In genomic region chr10:119595134-119595714, GRCh38 we compare ENCODE assay signal across 8 cellular contexts. TPM values are rescaled to one million over a fixed set of nuclear protein-coding genes. Genes with fewer than 3 reads are reported as not detected.
DNase-seq lines count a peak whose midpoint lies in the region; ATAC-seq and TF ChIP-seq lines count a peak whose summit lies in the region.

No MANE protein-coding gene starts in this region.

- peak overlapping the region; percentile 97 for H3K56ac ChIP-seq in mesendoderm (ENCODE audit: low read length)

- H3K79me1 ChIP-seq in mesendoderm (ENCODE audit: low read length) = no peaks in the 10 kb centered on the region

- peak overlapping the region; percentile 97 for H3K18ac ChIP-seq in mesendoderm (ENCODE audit: low read length)

- peak overlapping the region; percentile 72 to 99 (median 97) for H3K27ac Mint-ChIP-seq in brain

- H4K5ac ChIP-seq in mesendoderm (ENCODE audit: low read length) = no peak overlapping the region

- H3K27me3 Mint-ChIP-seq in brain = peaks cover 12% of the 10 kb centered on the region

- peaks cover 0 to 5% (median 0%) of the 10 kb centered on the region in 5 experiments for H3K9me3 Mint-ChIP-seq in brain

- H3K9me3 ChIP-seq in HUES6 (ENCODE audit: control insufficient read depth, insufficient read depth, low read depth, low read length) = peaks cover 7% of the 10 kb centered on the region; the same call in 1 of the 2 replicates

- H2BK5ac ChIP-seq in mesendoderm (ENCODE audit: low read length) = no peak overlapping the region

- H2BK15ac ChIP-seq in mesendoderm (replicated peaks; ENCODE audit: low read depth) = no peak overlapping the region

- TF ChIP-seq CTCF in AG09309 (IDR thresholded peaks at IDR 0.05; ENCODE audit: control insufficient read depth, insufficient read depth, low read depth, low read length, missing control alignments) (no peak), brain (conservative IDR thresholded peaks at IDR 0.05) (no peak)

- H3K36me3 ChIP-seq in HUES6 (ENCODE audit: control insufficient read depth, insufficient read depth, low read length) (peaks cover 19% of the 10 kb centered on the region), mesendoderm (ENCODE audit: control insufficient read depth, insufficient read depth, low read length) (no peaks in the 10 kb centered on the region)

- H3K4ac ChIP-seq in mesendoderm (ENCODE audit: low read depth, low read length) = no peak overlapping the region

- peaks cover 16% of the 10 kb centered on the region for H3K4me1 ChIP-seq in HUES6 (ENCODE audit: control insufficient read depth, insufficient read depth, low read length)
- H3K4me1 ChIP-seq in mesendoderm (ENCODE audit: control insufficient read depth, low read depth, low read length) = no peaks in the 10 kb centered on the region

- no peak for ATAC-seq in GM18520 (IDR thresholded peaks at IDR 0.05; ENCODE audit: unreplicated experiment)
- no peak for ATAC-seq in HG02981 (IDR thresholded peaks at IDR 0.05; ENCODE audit: unreplicated experiment)

- H3K4me2 ChIP-seq in mesendoderm (ENCODE audit: low read length) = peak overlapping the region; percentile 79

- H3K4me3 Mint-ChIP-seq in brain = peak overlapping the region; percentile 89 to 96 (median 92)

- no peak overlapping the region for H4K8ac ChIP-seq in mesendoderm (ENCODE audit: low read depth, low read length)

- H3K4me3 ChIP-seq in AG09309 (ENCODE audit: control insufficient read depth, low read depth, low read length) (peak overlapping the region; percentile 86), HUES6 (ENCODE audit: low read depth, low read length) (peak overlapping the region; percentile 88), mesendoderm (ENCODE audit: low read length) (peak overlapping the region; percentile 95)

- peaks cover 36% of the 10 kb centered on the region for H3K36me3 Mint-ChIP-seq in brain

- peaks cover 54% of the 10 kb centered on the region for H3K4me1 Mint-ChIP-seq in brain

- peaks cover 40% of the 10 kb centered on the region for H3K79me2 ChIP-seq in mesendoderm (ENCODE audit: control insufficient read depth, insufficient read depth, low read length)

- DNase-seq in AG09309 (ENCODE audit: low read depth) (no peak), mesendoderm (peak; percentile 55), epidermal melanocyte (ENCODE audit: insufficient read length, low spot score) (no peak), NCI-H2107 treated with DMSO at 0.1 percent for 48 hours (lab: John Stamatoyannopoulos, UW; ENCODE audit: unreplicated experiment) (no peak)

- H3K9ac ChIP-seq in HUES6 (ENCODE audit: low read length) = peak overlapping the region; percentile 57
- peak overlapping the region; percentile 98 for H3K9ac ChIP-seq in mesendoderm (ENCODE audit: low read length)

- H3K27me3 ChIP-seq in HUES6 (ENCODE audit: control insufficient read depth, insufficient read depth, low read length) (no peaks in the 10 kb centered on the region), mesendoderm (ENCODE audit: insufficient read depth, low read length, poor library complexity) (no peaks in the 10 kb centered on the region)

- no CpG with 5 or more reads among the region's 7 CpGs for whole genome bisulfite sequencing in mesendoderm (ENCODE audit: extremely low coverage, insufficient coverage, low lambda C conversion rate)

- no peak overlapping the region for H3K23ac ChIP-seq in mesendoderm (ENCODE audit: low read length)

- no peak overlapping the region for H2BK120ac ChIP-seq in mesendoderm (ENCODE audit: low read depth, low read length)

- H3K27ac ChIP-seq in HUES6 (ENCODE audit: low read depth, low read length) (peak overlapping the region; percentile 80; the same call in 1 of the 2 replicates), mesendoderm (ENCODE audit: low read depth, low read length) (no peak overlapping the region)

- H2AK5ac ChIP-seq in mesendoderm (ENCODE audit: low read length) = no peak overlapping the region

RNA-seq across cellular contexts. Expression of gene TIAL1, which starts 1.5 kb away (rescaled TPM):
- 47.2 TPM for polyA plus RNA-seq in brain (ENCODE audit: insufficient read depth, low read depth, low replicate concordance)
- polyA plus RNA-seq in mesendoderm (2013, experiment 1 of 2) = 104 TPM
- polyA plus RNA-seq in mesendoderm (2013, experiment 2 of 2) = 101 TPM

RNA-seq across cellular contexts. Expression of gene RGS10, which starts 52.7 kb away (rescaled TPM):
- 7.6 TPM for polyA plus RNA-seq in brain (ENCODE audit: insufficient read depth, low read depth, low replicate concordance)
- 10.5 TPM for polyA plus RNA-seq in mesendoderm (2013, experiment 1 of 2)
- 10.2 TPM for polyA plus RNA-seq in mesendoderm (2013, experiment 2 of 2)

RNA-seq across cellular contexts. Expression of gene BAG3, which starts 56.0 kb away (rescaled TPM):
- 20.6 TPM for polyA plus RNA-seq in brain (ENCODE audit: insufficient read depth, low read depth, low replicate concordance)
- polyA plus RNA-seq in mesendoderm (2013, experiment 1 of 2) = 16.0 TPM
- 16.9 TPM for polyA plus RNA-seq in mesendoderm (2013, experiment 2 of 2)
